In genomic region chr10:124448696-124449169, GRCh38 we compare ENCODE assay signal across 13 cellular contexts. TPM values are rescaled to one million over a fixed set of nuclear protein-coding genes. Genes with fewer than 3 reads are reported as not detected.
DNase-seq lines count a peak whose midpoint lies in the region; ATAC-seq and TF ChIP-seq lines count a peak whose summit lies in the region.
"Had no signal": no experiment of that assay in that cellular context is flagged by ENCODE, and none has a peak within 500 bp of the region (broad histone marks: within the 10 kb centered on the region; RNA-seq: fewer than 3 reads in every experiment).

No MANE protein-coding gene starts in this region.

- no peak overlapping the region for H2BK120ac ChIP-seq in trophoblast cell (ENCODE audit: insufficient read depth, low read length, poor library complexity)

- ATAC-seq in GM23338: peak; percentile 22
- no peak for ATAC-seq in PC-3
- no peak for ATAC-seq in GM21528 (IDR thresholded peaks at IDR 0.05; ENCODE audit: low FRiP score, unreplicated experiment)
- ATAC-seq: left colon had no signal

- H3K4me2 ChIP-seq in GM23338 (peak overlapping the region; percentile 99), PC-3 (ENCODE audit: low read length) (peak overlapping the region; percentile 79; the same call in 1 of the 2 replicates), hepatocyte (peak overlapping the region; percentile 94), trophoblast cell (ENCODE audit: low read length) (peak overlapping the region; percentile 68)

- peaks cover 29% of the 10 kb centered on the region for H3F3A ChIP-seq in GM23338 (replicated peaks; ENCODE audit: low read depth)
- H3F3A ChIP-seq in PC-3 (ENCODE audit: low read length, unreplicated experiment): no peaks in the 10 kb centered on the region

- peak overlapping the region; percentile 91; the same call in 1 of the 2 replicates for H2AFZ ChIP-seq in GM23338
- no peak overlapping the region for H2AFZ ChIP-seq in PC-3 (ENCODE audit: low read length)
- no peak overlapping the region for H2AFZ ChIP-seq in hepatocyte
- H2AFZ ChIP-seq in trophoblast cell (ENCODE audit: insufficient read depth, low read length, poor library complexity): no peak overlapping the region

- H3K4ac ChIP-seq in trophoblast cell (ENCODE audit: low read depth, low read length): no peak overlapping the region

- peaks cover 52% of the 10 kb centered on the region for H3K27me3 ChIP-seq in GM23338 (ENCODE audit: insufficient read depth)
- H3K27me3 ChIP-seq in PC-3 (ENCODE audit: low read length): peaks cover 30% of the 10 kb centered on the region
- H3K27me3 ChIP-seq in hepatocyte: peaks cover 90% of the 10 kb centered on the region
- peaks cover 45% of the 10 kb centered on the region for H3K27me3 ChIP-seq in trophoblast cell (ENCODE audit: insufficient read depth, low read length)

- H4K91ac ChIP-seq in trophoblast cell (ENCODE audit: low read depth, low read length): no peak overlapping the region

- WGBS in hepatocyte (ENCODE audit: low lambda C conversion rate, missing lambda C conversion rate): 2% methylated on average over 23 of the region's 26 CpGs
- no CpG with 5 or more reads among the region's 26 CpGs for WGBS in trophoblast cell (ENCODE audit: extremely low coverage, insufficient coverage, insufficient read length)

- no peak overlapping the region for H4K12ac ChIP-seq in trophoblast cell (ENCODE audit: low read depth, low read length)

- no peak overlapping the region for H3K23ac ChIP-seq in trophoblast cell (ENCODE audit: low read length)

- H2BK5ac ChIP-seq in trophoblast cell (ENCODE audit: low read depth, low read length, poor library complexity): no peak overlapping the region

- H3K79me2 ChIP-seq in GM23338 (replicated peaks; ENCODE audit: insufficient read depth): no peaks in the 10 kb centered on the region; the same call in 1 of the 2 replicates
- no peaks in the 10 kb centered on the region for H3K79me2 ChIP-seq in PC-3 (ENCODE audit: low read length)
- no peaks in the 10 kb centered on the region for H3K79me2 ChIP-seq in hepatocyte
- no peaks in the 10 kb centered on the region for H3K79me2 ChIP-seq in trophoblast cell (ENCODE audit: control insufficient read depth, insufficient read depth, low read length, poor library complexity)
- H3K79me2 ChIP-seq: parathyroid adenoma had no signal

- H3K27me3 Mint-ChIP-seq in GM23338 (ENCODE audit: insufficient read depth, low read depth, poor library complexity): peaks cover 59% of the 10 kb centered on the region

- H3K27ac ChIP-seq in GM23338 (ENCODE audit: low read depth): no peak overlapping the region
- no peak overlapping the region for H3K27ac ChIP-seq in PC-3 (ENCODE audit: low read length)
- no peak overlapping the region for H3K27ac ChIP-seq in hepatocyte
- H3K27ac ChIP-seq in trophoblast cell (ENCODE audit: low read depth, low read length): no peak overlapping the region
- H3K27ac ChIP-seq: parathyroid adenoma, RWPE1 had no signal

- no peak overlapping the region for H4K8ac ChIP-seq in trophoblast cell (ENCODE audit: low read depth, low read length)

- peak overlapping the region; percentile 84 for H3K4me3 Mint-ChIP-seq in GM23338

- no peaks in the 10 kb centered on the region for H3K9me3 Mint-ChIP-seq in GM23338
- H3K9me3 Mint-ChIP-seq: central memory CD8-positive, alpha-beta T cell had no signal

- H4K20me1 ChIP-seq in GM23338 (replicated peaks; ENCODE audit: insufficient read depth): peaks cover 5% of the 10 kb centered on the region; the same call in 1 of the 2 replicates
- H4K20me1 ChIP-seq in PC-3 (ENCODE audit: low read length): no peaks in the 10 kb centered on the region
- H4K20me1 ChIP-seq in hepatocyte (ENCODE audit: insufficient read depth, poor library complexity, severe bottlenecking): no peaks in the 10 kb centered on the region

- H3K4me1 Mint-ChIP-seq in GM23338: peaks cover 44% of the 10 kb centered on the region

- no peak overlapping the region for H3K9ac ChIP-seq in PC-3 (ENCODE audit: low read length)
- H3K9ac ChIP-seq in trophoblast cell (ENCODE audit: low read length): no peak overlapping the region
- H3K9ac ChIP-seq: parathyroid adenoma had no signal

- H3K18ac ChIP-seq in trophoblast cell (ENCODE audit: low read length): no peak overlapping the region

- H3K4me1 ChIP-seq in GM23338 (ENCODE audit: insufficient read depth) (peaks cover 46% of the 10 kb centered on the region), PC-3 (ENCODE audit: insufficient read depth, low read length) (peaks cover 3% of the 10 kb centered on the region; the same call in 1 of the 2 replicates), hepatocyte (ENCODE audit: insufficient read depth) (peaks cover 14% of the 10 kb centered on the region), trophoblast cell (ENCODE audit: control insufficient read depth in 1 of 2, insufficient read depth in 2 of 2, low read length in 2 of 2) (peaks cover 17 to 19% of the 10 kb centered on the region in 2 experiments)
- H3K4me1 ChIP-seq: parathyroid adenoma had no signal

- no peaks in the 10 kb centered on the region for H3K9me2 ChIP-seq in GM23338 (ENCODE audit: insufficient read depth)
- no peaks in the 10 kb centered on the region for H3K9me2 ChIP-seq in PC-3 (replicated peaks; ENCODE audit: low read length)
- H3K9me2 ChIP-seq in hepatocyte (replicated peaks; ENCODE audit: insufficient read depth): no peaks in the 10 kb centered on the region

- peaks cover 12% of the 10 kb centered on the region for H3K36me3 Mint-ChIP-seq in GM23338 (ENCODE audit: low read depth)

- no peak overlapping the region for H3K14ac ChIP-seq in trophoblast cell (ENCODE audit: low read length)

- H3K79me1 ChIP-seq in trophoblast cell (ENCODE audit: low read length): no peaks in the 10 kb centered on the region

- peak; percentile 79 for DNase-seq in GM23338 (ENCODE audit: low spot score)
- no peak for DNase-seq in PC-3
- no peak for DNase-seq in hepatocyte (ENCODE audit: low spot score)
- DNase-seq in trophoblast cell: no peak
- DNase-seq in posterior cingulate gyrus: no peak
- no peak for DNase-seq in NCI-H1694 (lab: John Stamatoyannopoulos, UW)
- DNase-seq: left colon; NCI-H2227 treated with DMSO at 0.1 percent for 48 hours; stimulated activated CD4-positive, alpha-beta T cell treated with anti-CD3 and anti-CD28 coated beads, Interleukin-4, amount 100 ng/mL, for 1 hour had no signal

- H3K4me3 ChIP-seq in GM23338 (peak overlapping the region; percentile 81), PC-3 (ENCODE audit: low read length) (peak overlapping the region; percentile 59; the same call in 1 of the 2 replicates), hepatocyte (no peak overlapping the region), trophoblast cell (ENCODE audit: low read depth, low read length) (no peak overlapping the region)

- no peak overlapping the region for H2BK12ac ChIP-seq in trophoblast cell (ENCODE audit: low read length)

- H3K36me3 ChIP-seq in GM23338 (ENCODE audit: insufficient read depth): no peaks in the 10 kb centered on the region
- no peaks in the 10 kb centered on the region for H3K36me3 ChIP-seq in PC-3 (ENCODE audit: low read depth, low read length)
- no peaks in the 10 kb centered on the region for H3K36me3 ChIP-seq in hepatocyte (replicated peaks; ENCODE audit: insufficient read depth, low read depth)
- H3K36me3 ChIP-seq in trophoblast cell (ENCODE audit: control insufficient read depth in 1 of 2, insufficient read depth in 2 of 2, low read length in 2 of 2): no peaks in the 10 kb centered on the region

- H3K27ac Mint-ChIP-seq in GM23338: no peak overlapping the region

- TF ChIP-seq CTCF in GM23338 (conservative IDR thresholded peaks at IDR 0.05; ENCODE audit: low read depth in 2 of 2) (peak; percentile 43 to 44), PC-3 (conservative IDR thresholded peaks at IDR 0.05; ENCODE audit: low read depth, low read length) (no peak), hepatocyte (IDR thresholded peaks at IDR 0.05; ENCODE audit: poor library complexity) (peak; percentile 6)

- POLR2A ChIA-PET in PC-3 (lab: Charles Lee; ENCODE audit: unreplicated experiment): no interaction called here

- BruUV-seq in PC-3 (replicated peaks; lab: Mats Ljungman, UMichigan): no TSS peak

- intact Hi-C loops in PC-3 (cut with micrococcal nuclease): no loop called here
- intact Hi-C loops in posterior cingulate gyrus (cut with DNase I): no loop called here

- H2AK5ac ChIP-seq in trophoblast cell (ENCODE audit: low read length): no peak overlapping the region

- H3K9me3 ChIP-seq in PC-3 (ENCODE audit: low read length) (no peaks in the 10 kb centered on the region), hepatocyte (ENCODE audit: low read depth) (no peaks in the 10 kb centered on the region), trophoblast cell (ENCODE audit: insufficient read depth, low read depth, low read length) (peaks cover 7% of the 10 kb centered on the region)

- CTCF ChIA-PET in PC-3 (lab: Charles Lee): no interaction called here

RNA-seq across cellular contexts. Expression of gene NKX1-2, which starts 1.1 kb away (rescaled TPM):
- 37.0 and 39.4 TPM in 2 replicates for total RNA-seq in GM23338 (2014; rRNA removed; shearing (Covaris generic))
- polyA plus RNA-seq in GM23338 (2016; fragmentation: Nextera tagmentation; extraction: Ambion mirVana) (9.4 and 9.8 TPM in 2 replicates), hepatocyte (0.22 and 0.64 TPM in 2 replicates)
- total RNA-seq in PC-3 (2014; rRNA removed) (0.36 and 0.86 TPM in 2 replicates), hepatocyte (2.0 and 5.2 TPM in 2 replicates)
- 0.07 and 0.10 TPM in 2 replicates for polyA plus RNA-seq in trophoblast cell (2013)
- total RNA-seq: left colon had no signal

RNA-seq across cellular contexts. Expression of gene LHPP, which starts 12.9 kb away (rescaled TPM):
- 34.1 and 40.2 TPM in 2 replicates for total RNA-seq in GM23338 (2014; rRNA removed; shearing (Covaris generic))
- 25.5 and 27.4 TPM in 2 replicates for polyA plus RNA-seq in GM23338 (2016; fragmentation: Nextera tagmentation; extraction: Ambion mirVana)
- 6.6 and 13.5 TPM in 2 replicates for total RNA-seq in PC-3 (2014; rRNA removed)
- 29.4 and 34.9 TPM in 2 replicates for total RNA-seq in hepatocyte
- 23.6 and 30.3 TPM in 2 replicates for polyA plus RNA-seq in hepatocyte
- 7.4 and 7.6 TPM in 2 replicates for polyA plus RNA-seq in trophoblast cell (2013)

RNA-seq across cellular contexts. Expression of gene OAT, which starts 30.0 kb away (rescaled TPM):
- total RNA-seq in GM23338 (2014; rRNA removed; shearing (Covaris generic)): 139 and 158 TPM in 2 replicates
- polyA plus RNA-seq in GM23338 (2016; fragmentation: Nextera tagmentation; extraction: Ambion mirVana) (131 and 136 TPM in 2 replicates), hepatocyte (450 and 568 TPM in 2 replicates)
- total RNA-seq in PC-3 (2014; rRNA removed) (68.0 and 79.8 TPM in 2 replicates), hepatocyte (694 and 743 TPM in 2 replicates)
- polyA plus RNA-seq in trophoblast cell (2013): 48.2 and 50.5 TPM in 2 replicates

Comparison
In these comparisons a context has a peak if more than half of its experiments do, and no peak if none do; other contexts are left out.
1. H3K4me3 ChIP-seq: peak in GM23338 (single experiment) and PC-3 (single experiment); none in hepatocyte (single experiment) and trophoblast cell (single experiment).
2. Peak in every context shown above with its lines, with median percentiles within 50 percentile points of each other: H3K4me2 ChIP-seq.